Comparison of ENCODE assay signal across 9 cellular contexts in genomic region chr1:234676103-234676594, GRCh38.
DNase-seq lines count a peak whose midpoint lies in the region; ATAC-seq and TF ChIP-seq lines count a peak whose summit lies in the region.
"Had no signal": no experiment of that assay in that cellular context is flagged by ENCODE, and none has a peak within 500 bp of the region (broad histone marks: within the 10 kb centered on the region; RNA-seq: fewer than 3 reads in every experiment).

No MANE protein-coding gene starts in this region.

- no peaks in the 10 kb centered on the region for H3K36me3 ChIP-seq in HEK293 (ENCODE audit: control insufficient read depth in 2 of 2, insufficient read depth in 1 of 2, low read length in 2 of 2)

- H3K4me3 ChIP-seq in HEK293 (ENCODE audit: low read depth, low read length) = no peak overlapping the region

- peaks cover 3% of the 10 kb centered on the region; the same call in 1 of the 2 replicates for H3K4me1 ChIP-seq in HEK293 (ENCODE audit: control insufficient read depth, insufficient read depth, low read length)

- H3K27ac ChIP-seq in HEK293 (ENCODE audit: extremely low read depth, low read depth, low read length) = no peak overlapping the region
- peak overlapping the region; percentile 90 for H3K27ac ChIP-seq in cingulate gyrus (ENCODE audit: low read depth, low read length)
- H3K27ac ChIP-seq: epithelial cell of prostate had no signal

- intact Hi-C loops in activated B cell treated with CpG ODN at 0.5 μM for 24 hours (cut with micrococcal nuclease) = loop anchor here (2.0 to 5.0 kb wide), 2 partner anchors 51 to 63 kb away; no protein-coding TSS in a partner anchor

- DNase-seq in ELF-1 (ENCODE audit: low read depth, low spot score) = peak; percentile 84
- peak; percentile 17 for DNase-seq in NCI-H2107 (lab: John Stamatoyannopoulos, UW)
- DNase-seq in activated B cell treated with CpG ODN at 0.5 μM for 24 hours = peak; percentile 41
- peak; percentile 44 for DNase-seq in kidney glomerular epithelial cell (lab: John Stamatoyannopoulos, UW)
- peak in 2 of 3 donors; percentile 30 to 50 for DNase-seq in stimulated activated CD4-positive, alpha-beta T cell treated with anti-CD3 and anti-CD28 coated beads, Interleukin-12 subunit alpha, Interleukin-12 subunit beta, amount 100 ng/mL, for 48 hours (ENCODE audit: low read depth in 2 of 3, low spot score in 1 of 3)
- DNase-seq in NCI-H2171 (lab: John Stamatoyannopoulos, UW) = no peak

- H3K27ac Mint-ChIP-seq in activated B cell treated with CpG ODN at 0.5 μM for 24 hours = peak overlapping the region; percentile 54

- peaks cover 14% of the 10 kb centered on the region for H3K4me1 Mint-ChIP-seq in activated B cell treated with CpG ODN at 0.5 μM for 24 hours

- no peaks in the 10 kb centered on the region for H3K36me3 Mint-ChIP-seq in activated B cell treated with CpG ODN at 0.5 μM for 24 hours (ENCODE audit: low read depth)

- CTCF ChIA-PET in HEK293 (lab: Yijun Ruan, JAX) (no interaction called here), activated B cell treated with CpG ODN at 0.5 μM for 24 hours (lab: Charles Lee) (no interaction called here)

- H3K9me3 ChIP-seq in HEK293 (ENCODE audit: control insufficient read depth, insufficient read depth, low read depth, low read length) = no peaks in the 10 kb centered on the region

- H3K27me3 Mint-ChIP-seq in activated B cell treated with CpG ODN at 0.5 μM for 24 hours = no peaks in the 10 kb centered on the region

- TF ChIP-seq CTCF in HEK293 (tag by site-specific recombination; IDR thresholded peaks at IDR 0.05) (no peak), activated B cell treated with CpG ODN at 0.5 μM for 24 hours (IDR thresholded peaks at IDR 0.05) (no peak)

- POLR2A ChIA-PET in HEK293 (lab: Yijun Ruan, JAX) (no interaction called here), activated B cell treated with CpG ODN at 0.5 μM for 24 hours (lab: Charles Lee) (interaction anchor here (1.1 kb wide), 1 partner anchor 64 kb away, joined by 4 read pairs; no protein-coding TSS in a partner anchor)

- H3K4me3 Mint-ChIP-seq in activated B cell treated with CpG ODN at 0.5 μM for 24 hours = peak overlapping the region; percentile 87

- H3K9me3 Mint-ChIP-seq in activated B cell treated with CpG ODN at 0.5 μM for 24 hours = no peaks in the 10 kb centered on the region

- peak; percentile 92 for ATAC-seq in activated B cell treated with CpG ODN at 0.5 μM for 24 hours (ENCODE audit: low read depth)

TF ChIP-seq in HEK293, 187 proteins besides CTCF, POLR2A, EP300 and RAD21 (continues in another document):
- TF ChIP-seq ZNF324 (tag by site-specific recombination; IDR thresholded peaks at IDR 0.05) (0 out of 2 replicates have a peak, but pooled peaks have one; percentile 6), ZEB2 (tag by site-specific recombination; IDR thresholded peaks at IDR 0.05) (peak; percentile 36), ZNF555 (tag by site-specific recombination; conservative IDR thresholded peaks at IDR 0.05) (no peak), ZNF843 (tag by site-specific recombination; IDR thresholded peaks at IDR 0.05) (0 out of 2 replicates have a peak, but pooled peaks have one; percentile 31), ZBTB20 (tag by site-specific recombination; IDR thresholded peaks at IDR 0.05) (peak; percentile 88), ZNF596 (tag by site-specific recombination; IDR thresholded peaks at IDR 0.05) (no peak), ZNF558 (tag by site-specific recombination; IDR thresholded peaks at IDR 0.05) (peak; percentile 17; the same call in 1 of the 2 replicates), KLF8 (tag by site-specific recombination; IDR thresholded peaks at IDR 0.05) (0 out of 2 replicates have a peak, but pooled peaks have one; percentile 19), KLF7 (tag by site-specific recombination; IDR thresholded peaks at IDR 0.05; ENCODE audit: borderline replicate concordance) (no peak), ZNF76 (tag by site-specific recombination; IDR thresholded peaks at IDR 0.05; ENCODE audit: borderline replicate concordance, low read depth) (peak; percentile 99), OVOL3 (tag by site-specific recombination; IDR thresholded peaks at IDR 0.05) (no peak), REPIN1 (tag by site-specific recombination; IDR thresholded peaks at IDR 0.05; ENCODE audit: low read depth) (no peak), ZNF18 (tag by site-specific recombination; IDR thresholded peaks at IDR 0.05) (peak; percentile 86), ZNF24 (tag by site-specific recombination; IDR thresholded peaks at IDR 0.05) (peak; percentile 60; the same call in 1 of the 2 replicates), ZNF341 (tag by site-specific recombination; IDR thresholded peaks at IDR 0.05; ENCODE audit: low read depth) (no peak), ZNF660 (tag by site-specific recombination; IDR thresholded peaks at IDR 0.05) (peak; percentile 49; the same call in 1 of the 2 replicates), ZXDB (tag by site-specific recombination; IDR thresholded peaks at IDR 0.05) (peak; percentile 100), ZNF600 (tag by site-specific recombination; IDR thresholded peaks at IDR 0.05) (0 out of 2 replicates have a peak, but pooled peaks have one; percentile 28), ZNF140 (tag by site-specific recombination; IDR thresholded peaks at IDR 0.05) (no peak), ZNF202 (tag by site-specific recombination; IDR thresholded peaks at IDR 0.05; ENCODE audit: borderline replicate concordance) (no peak), ZBTB8A (tag by site-specific recombination; IDR thresholded peaks at IDR 0.05) (no peak), ZBTB17 (tag by site-specific recombination; IDR thresholded peaks at IDR 0.05) (peak; percentile 99), IKZF3 (tag by site-specific recombination; IDR thresholded peaks at IDR 0.05) (peak; percentile 98)
- TF ChIP-seq, protein P1, sequence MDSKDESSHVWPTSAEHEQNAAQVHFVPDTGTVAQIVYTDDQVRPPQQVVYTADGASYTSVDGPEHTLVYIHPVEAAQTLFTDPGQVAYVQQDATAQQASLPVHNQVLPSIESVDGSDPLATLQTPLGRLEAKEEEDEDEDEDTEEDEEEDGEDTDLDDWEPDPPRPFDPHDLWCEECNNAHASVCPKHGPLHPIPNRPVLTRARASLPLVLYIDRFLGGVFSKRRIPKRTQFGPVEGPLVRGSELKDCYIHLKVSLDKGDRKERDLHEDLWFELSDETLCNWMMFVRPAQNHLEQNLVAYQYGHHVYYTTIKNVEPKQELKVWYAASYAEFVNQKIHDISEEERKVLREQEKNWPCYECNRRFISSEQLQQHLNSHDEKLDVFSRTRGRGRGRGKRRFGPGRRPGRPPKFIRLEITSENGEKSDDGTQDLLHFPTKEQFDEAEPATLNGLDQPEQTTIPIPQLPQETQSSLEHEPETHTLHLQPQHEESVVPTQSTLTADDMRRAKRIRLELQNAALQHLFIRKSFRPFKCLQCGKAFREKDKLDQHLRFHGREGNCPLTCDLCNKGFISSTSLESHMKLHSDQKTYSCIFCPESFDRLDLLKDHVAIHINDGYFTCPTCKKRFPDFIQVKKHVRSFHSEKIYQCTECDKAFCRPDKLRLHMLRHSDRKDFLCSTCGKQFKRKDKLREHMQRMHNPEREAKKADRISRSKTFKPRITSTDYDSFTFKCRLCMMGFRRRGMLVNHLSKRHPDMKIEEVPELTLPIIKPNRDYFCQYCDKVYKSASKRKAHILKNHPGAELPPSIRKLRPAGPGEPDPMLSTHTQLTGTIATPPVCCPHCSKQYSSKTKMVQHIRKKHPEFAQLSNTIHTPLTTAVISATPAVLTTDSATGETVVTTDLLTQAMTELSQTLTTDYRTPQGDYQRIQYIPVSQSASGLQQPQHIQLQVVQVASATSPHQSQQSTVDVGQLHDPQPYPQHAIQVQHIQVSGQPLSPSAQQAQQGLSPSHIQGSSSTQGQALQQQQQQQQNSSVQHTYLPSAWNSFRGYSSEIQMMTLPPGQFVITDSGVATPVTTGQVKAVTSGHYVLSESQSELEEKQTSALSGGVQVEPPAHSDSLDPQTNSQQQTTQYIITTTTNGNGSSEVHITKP (tag by site-specific recombination; IDR thresholded peaks at IDR 0.05) = peak; percentile 95
- TF ChIP-seq, protein P2, sequence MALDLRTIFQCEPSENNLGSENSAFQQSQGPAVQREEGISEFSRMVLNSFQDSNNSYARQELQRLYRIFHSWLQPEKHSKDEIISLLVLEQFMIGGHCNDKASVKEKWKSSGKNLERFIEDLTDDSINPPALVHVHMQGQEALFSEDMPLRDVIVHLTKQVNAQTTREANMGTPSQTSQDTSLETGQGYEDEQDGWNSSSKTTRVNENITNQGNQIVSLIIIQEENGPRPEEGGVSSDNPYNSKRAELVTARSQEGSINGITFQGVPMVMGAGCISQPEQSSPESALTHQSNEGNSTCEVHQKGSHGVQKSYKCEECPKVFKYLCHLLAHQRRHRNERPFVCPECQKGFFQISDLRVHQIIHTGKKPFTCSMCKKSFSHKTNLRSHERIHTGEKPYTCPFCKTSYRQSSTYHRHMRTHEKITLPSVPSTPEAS (tag by site-specific recombination; IDR thresholded peaks at IDR 0.05) = no peak
